13 cellular contexts compared by ENCODE assay signal in the genomic region with DNA sequence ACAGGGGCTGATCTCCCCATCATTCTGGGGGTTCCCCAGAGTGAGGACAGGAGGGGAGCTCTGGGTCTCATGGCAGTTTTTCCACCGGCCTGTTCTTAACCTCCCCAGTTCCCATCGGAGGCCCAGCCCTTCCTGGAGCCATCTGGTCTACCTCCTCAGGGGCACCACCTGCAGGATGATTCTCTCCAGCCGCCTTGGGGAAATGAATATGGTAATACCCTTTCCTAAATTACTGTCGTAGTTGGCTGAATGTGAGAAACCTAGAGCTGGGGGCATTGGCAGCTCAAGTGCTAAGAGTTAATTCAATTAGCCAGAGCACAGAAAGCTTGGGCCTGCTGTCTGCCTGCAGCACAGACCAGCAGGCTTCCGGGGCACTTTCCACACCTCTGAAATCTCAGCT.
DNase-seq lines count a peak whose midpoint lies in the region; ATAC-seq lines count a peak whose summit lies in the region.
"Had no signal": no experiment of that assay in that cellular context is flagged by ENCODE, and none has a peak within 500 bp of the region (broad histone marks: within the 10 kb centered on the region; RNA-seq: fewer than 3 reads in every experiment).

No MANE protein-coding gene starts in this region.

- intact Hi-C loops in head of caudate nucleus (cut with DNase I), result no loop called here

- ATAC-seq in HG02571 (IDR thresholded peaks at IDR 0.05; ENCODE audit: unreplicated experiment) (no peak), HG03457 (IDR thresholded peaks at IDR 0.05; ENCODE audit: unreplicated experiment) (no peak)
- ATAC-seq: CD8-positive, alpha-beta T cell had no signal

- DNase-seq in NCI-H1105 treated with DMSO at 0.1 percent for 48 hours (lab: John Stamatoyannopoulos, UW) (peak; percentile 15), NCI-H1105 (lab: John Stamatoyannopoulos, UW) (no peak), HT-29 (ENCODE audit: low spot score) (peak; percentile 52), SK-N-DZ (ENCODE audit: low spot score) (peak; percentile 84), left kidney (ENCODE audit: low read depth, low spot score) (peak; percentile 75), head of caudate nucleus (no peak)
- DNase-seq: activated T-cell treated with anti-CD3 and anti-CD28 coated beads, Interleukin-2, amount 50 U/mL, for 48 hours; CD8-positive, alpha-beta T cell; dermis blood vessel endothelial cell; NCI-H226; small intestine had no signal

Comparison
In these comparisons a context has a peak if more than half of its experiments do, and no peak if none do; other contexts are left out.
1. DNase-seq: peak in NCI-H1105 treated with DMSO at 0.1 percent for 48 hours (single experiment), HT-29 (single experiment), SK-N-DZ (single experiment) and left kidney (single experiment); none in NCI-H1105 (single experiment) and head of caudate nucleus (0 of 42).